ENCODE assay signal across 1 cellular context in genomic region chr1:206116191-206116872, GRCh38.
TF ChIP-seq lines count a peak whose summit lies in the region.

No MANE protein-coding gene starts in this region.

TF ChIP-seq in SK-N-SH treated with all-trans-retinoic acid at 6 μM for 48 hours, 23 proteins besides CTCF, POLR2A, EP300 and RAD21 (continued from another document):
- no peak for TF ChIP-seq ZNF70 (CRISPR knock-in tag; IDR thresholded peaks at IDR 0.05)
- TF ChIP-seq BACH2 (CRISPR knock-in tag; IDR thresholded peaks at IDR 0.05; ENCODE audit: borderline replicate concordance), result no peak
- no peak for TF ChIP-seq RARB (CRISPR knock-in tag; IDR thresholded peaks at IDR 0.05)
- no peak for TF ChIP-seq ZNF565 (CRISPR knock-in tag; conservative IDR thresholded peaks at IDR 0.05; ENCODE audit: low read depth)
- TF ChIP-seq TCF4 (CRISPR knock-in tag; IDR thresholded peaks at IDR 0.05; ENCODE audit: borderline replicate concordance), result no peak
- TF ChIP-seq CSDC2 (CRISPR knock-in tag; IDR thresholded peaks at IDR 0.05), result no peak
- TF ChIP-seq, protein P1, sequence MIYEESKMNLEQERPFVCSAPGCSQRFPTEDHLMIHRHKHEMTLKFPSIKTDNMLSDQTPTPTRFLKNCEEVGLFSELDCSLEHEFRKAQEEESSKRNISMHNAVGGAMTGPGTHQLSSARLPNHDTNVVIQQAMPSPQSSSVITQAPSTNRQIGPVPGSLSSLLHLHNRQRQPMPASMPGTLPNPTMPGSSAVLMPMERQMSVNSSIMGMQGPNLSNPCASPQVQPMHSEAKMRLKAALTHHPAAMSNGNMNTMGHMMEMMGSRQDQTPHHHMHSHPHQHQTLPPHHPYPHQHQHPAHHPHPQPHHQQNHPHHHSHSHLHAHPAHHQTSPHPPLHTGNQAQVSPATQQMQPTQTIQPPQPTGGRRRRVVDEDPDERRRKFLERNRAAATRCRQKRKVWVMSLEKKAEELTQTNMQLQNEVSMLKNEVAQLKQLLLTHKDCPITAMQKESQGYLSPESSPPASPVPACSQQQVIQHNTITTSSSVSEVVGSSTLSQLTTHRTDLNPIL (CRISPR knock-in tag; IDR thresholded peaks at IDR 0.05; ENCODE audit: low read depth), result no peak
- no peak for TF ChIP-seq CSRNP3 (CRISPR knock-in tag; IDR thresholded peaks at IDR 0.05)
- TF ChIP-seq ZC3H10 (CRISPR knock-in tag; IDR thresholded peaks at IDR 0.05), result no peak
